In genomic region chr12:131487379-131488129, GRCh38 we compare ENCODE assay signal across 11 cellular contexts.
DNase-seq lines count a peak whose midpoint lies in the region; ATAC-seq, FAIRE-seq and TF ChIP-seq lines count a peak whose summit lies in the region.
"Had no signal": no experiment of that assay in that cellular context is flagged by ENCODE, and none has a peak within 500 bp of the region (broad histone marks: within the 10 kb centered on the region; RNA-seq: fewer than 3 reads in every experiment).

No MANE protein-coding gene starts in this region.

- TF ChIP-seq POLR2A in HepG2 (IDR thresholded peaks at IDR 0.05; ENCODE audit: insufficient read depth in 1 of 2, low read depth in 2 of 2, low read length in 2 of 2), result no peak

- TF ChIP-seq RAD21 in HepG2 (CRISPR knock-in tag; IDR thresholded peaks at IDR 0.05), result no peak

- ATAC-seq in Right ventricle myocardium superior (ENCODE audit: poor library complexity), result peak; percentile 46
- ATAC-seq in HepG2, result no peak
- ATAC-seq in GM21619 (IDR thresholded peaks at IDR 0.05; ENCODE audit: unreplicated experiment), result no peak
- ATAC-seq in GM19452 (IDR thresholded peaks at IDR 0.05; ENCODE audit: unreplicated experiment), result no peak
- ATAC-seq in GM19328 (IDR thresholded peaks at IDR 0.05; ENCODE audit: unreplicated experiment), result no peak

- H3K27ac ChIP-seq in left ventricle myocardium inferior (replicated peaks) (no peak overlapping the region), HepG2 (ENCODE audit: extremely low read length, insufficient read depth, low read length) (no peak overlapping the region)

- intact Hi-C loops in Right ventricle myocardium superior (cut with DNase I) (no loop called here), left ventricle myocardium inferior (cut with micrococcal nuclease) (no loop called here), HepG2 (cut with micrococcal nuclease; ENCODE audit: unreplicated experiment) (no loop called here)

- no peak overlapping the region for H2AFZ ChIP-seq in HepG2 (ENCODE audit: low read length)

- in situ Hi-C loops in HepG2 (cut with HindIII; ENCODE audit: extremely low pct_ligation_motif_present, low pct_unique_long_range_greater_than_20kb), result no loop called here

- H3K4me2 ChIP-seq in HepG2 (ENCODE audit: low read depth, low read length), result no peak overlapping the region

- no peak for FAIRE-seq in HepG2 (lab: Jason Lieb, UNC)

- H3K9ac ChIP-seq in HepG2 (ENCODE audit: insufficient read depth, low read depth, low read length), result no peak overlapping the region

- no peak for TF ChIP-seq CTCF in left ventricle myocardium inferior (IDR thresholded peaks at IDR 0.05; ENCODE audit: borderline replicate concordance)
- no peak for TF ChIP-seq CTCF in HepG2 (CRISPR knock-in tag; IDR thresholded peaks at IDR 0.05)

- H3K9me3 ChIP-seq in left ventricle myocardium inferior (replicated peaks) (no peaks in the 10 kb centered on the region), HepG2 (ENCODE audit: low read length) (no peaks in the 10 kb centered on the region)

- H4K20me1 ChIP-seq in HepG2 (ENCODE audit: insufficient read depth, low read length), result no peaks in the 10 kb centered on the region

- no peaks in the 10 kb centered on the region for H3K79me2 ChIP-seq in HepG2 (ENCODE audit: insufficient read depth, low read length)

- H3K4me1 ChIP-seq in left ventricle myocardium inferior, result no peaks in the 10 kb centered on the region
- H3K4me1 ChIP-seq in HepG2 (ENCODE audit: insufficient read depth, low read length), result no peaks in the 10 kb centered on the region

- TF ChIP-seq EP300 in HepG2 (IDR thresholded peaks at IDR 0.05; ENCODE audit: low read depth in 2 of 2, low read length in 2 of 2) (no peak), HepG2 (CRISPR knock-in tag; IDR thresholded peaks at IDR 0.05; ENCODE audit: borderline replicate concordance) (no peak)

- DNase-seq in Right ventricle myocardium superior (no peak), left ventricle myocardium inferior (no peak), RPMI8226 (peak; percentile 79), HepG2 (ENCODE audit: low spot score) (no peak), NCI-H187 treated with DMSO at 0.1 percent for 48 hours (lab: John Stamatoyannopoulos, UW) (no peak)
- DNase-seq: activated CD4-positive, alpha-beta T cell treated with anti-CD3 and anti-CD28 coated beads, Interleukin-2, amount 50 U/mL, for 4 hours; activated naive CD4-positive, alpha-beta T cell; NCI-H526 treated with DMSO at 0.1 percent for 48 hours had no signal

- POLR2A ChIA-PET in HepG2 (lab: Yijun Ruan, JAX), result no interaction called here

- 6% methylated on average over 9 of the region's 9 CpGs for WGBS in HepG2 (ENCODE audit: low lambda C conversion rate)

- BruUV-seq in HepG2 (replicated peaks; lab: Mats Ljungman, UMichigan), result no TSS peak

- H3K4me3 ChIP-seq in left ventricle myocardium inferior (no peak overlapping the region), HepG2 (replicated peaks in 1 of 3; ENCODE audit: insufficient read depth in 1 of 3, low read depth in 2 of 3, low read length in 3 of 3) (no peak overlapping the region)

- H3K36me3 ChIP-seq in left ventricle myocardium inferior, result no peaks in the 10 kb centered on the region
- H3K36me3 ChIP-seq in HepG2 (replicated peaks in 1 of 2; ENCODE audit: control insufficient read depth in 1 of 2, insufficient read depth in 2 of 2, low read length in 2 of 2), result no peaks in the 10 kb centered on the region

- peaks cover 38% of the 10 kb centered on the region for H3K27me3 ChIP-seq in left ventricle myocardium inferior (ENCODE audit: low read depth)
- H3K27me3 ChIP-seq in HepG2 (ENCODE audit: control insufficient read depth in 1 of 2, insufficient read depth in 2 of 2, low read length in 2 of 2), result peaks cover 0 to 23% of the 10 kb centered on the region in 2 experiments; a peak in 2 of 5 replicates

- CTCF ChIA-PET in HepG2 (lab: Yijun Ruan, JAX; ENCODE audit: low intra/inter-chr PET ratio, low total read pairs), result no interaction called here

TF ChIP-seq in HepG2, 621 proteins besides CTCF, POLR2A, EP300 and RAD21:
- TF ChIP-seq MAFK (conservative IDR thresholded peaks at IDR 0.05 in 1 of 2, IDR thresholded peaks at IDR 0.05 in 1 of 2; ENCODE audit: low read length in 2 of 2) (0 out of 4 replicates have a peak, but pooled peaks have one; percentile 8 to 29), ZNF724P (CRISPR knock-in tag; IDR thresholded peaks at IDR 0.05; ENCODE audit: borderline replicate concordance) (no peak)
